1 cellular context compared by ENCODE assay signal in genomic region chr14:74299061-74299545, GRCh38.
TF ChIP-seq lines count a peak whose summit lies in the region.

No MANE protein-coding gene starts in this region.

TF ChIP-seq in HepG2, 621 proteins besides CTCF, POLR2A, EP300 and RAD21:
- no peak for TF ChIP-seq KDM5A (IDR thresholded peaks at IDR 0.05; ENCODE audit: borderline replicate concordance, low read length)
- no peak for TF ChIP-seq MIER2 (CRISPR knock-in tag; IDR thresholded peaks at IDR 0.05)
- no peak for TF ChIP-seq ETS1 (CRISPR knock-in tag; IDR thresholded peaks at IDR 0.05)
- no peak for TF ChIP-seq JUN (CRISPR knock-in tag; IDR thresholded peaks at IDR 0.05)
- no peak for TF ChIP-seq TBL1XR1 (IDR thresholded peaks at IDR 0.05; ENCODE audit: borderline replicate concordance, low read length, partially characterized antibody)
- no peak for TF ChIP-seq NBN (conservative IDR thresholded peaks at IDR 0.05)
- TF ChIP-seq BCL6 (CRISPR knock-in tag; IDR thresholded peaks at IDR 0.05): no peak
- no peak for TF ChIP-seq ZNF879 (CRISPR knock-in tag; IDR thresholded peaks at IDR 0.05)
- TF ChIP-seq ZBTB33 (CRISPR knock-in tag; IDR thresholded peaks at IDR 0.05): no peak
- TF ChIP-seq ZNF558 (CRISPR knock-in tag; IDR thresholded peaks at IDR 0.05; ENCODE audit: borderline replicate concordance): no peak
- TF ChIP-seq ZMAT5 (CRISPR knock-in tag; IDR thresholded peaks at IDR 0.05; ENCODE audit: borderline replicate concordance, low read depth): no peak
- no peak for TF ChIP-seq CCDC6 (CRISPR knock-in tag; IDR thresholded peaks at IDR 0.05)
- TF ChIP-seq JUND (CRISPR knock-in tag; IDR thresholded peaks at IDR 0.05): no peak
- TF ChIP-seq DNMT1 (CRISPR knock-in tag; IDR thresholded peaks at IDR 0.05): no peak
- no peak for TF ChIP-seq PAX8 (CRISPR knock-in tag; IDR thresholded peaks at IDR 0.05; ENCODE audit: borderline replicate concordance)
- TF ChIP-seq GATAD1 (CRISPR knock-in tag; IDR thresholded peaks at IDR 0.05): no peak
- no peak for TF ChIP-seq ZNF761 (CRISPR knock-in tag; conservative IDR thresholded peaks at IDR 0.05)
